11 cellular contexts compared by ENCODE assay signal in genomic region chr10:71771204-71771603, GRCh38. TPM values are rescaled to one million over a fixed set of nuclear protein-coding genes. Genes with fewer than 3 reads are reported as not detected.
DNase-seq lines count a peak whose midpoint lies in the region; ATAC-seq and TF ChIP-seq lines count a peak whose summit lies in the region.
"Had no signal": no experiment of that assay in that cellular context is flagged by ENCODE, and none has a peak within 500 bp of the region (broad histone marks: within the 10 kb centered on the region; RNA-seq: fewer than 3 reads in every experiment).

No MANE protein-coding gene starts in this region.

- DNase-seq in Right ventricle myocardium superior: peak; percentile 67
- no peak for DNase-seq in left cardiac atrium
- DNase-seq in dermis blood vessel endothelial cell: no peak
- no peak for DNase-seq in NCI-H524 (lab: John Stamatoyannopoulos, UW)
- DNase-seq in central memory CD4-positive, alpha-beta T cell: no peak
- DNase-seq: BE2C, NCI-H1694 treated with DMSO at 0.1 percent for 48 hours, SHP77 had no signal

- H3K9ac ChIP-seq in duodenal mucosa (ENCODE audit: low read depth in 1 of 2, low read length in 2 of 2): peak overlapping the region; percentile 98 to 99

- H3K9me3 ChIP-seq in duodenal mucosa (ENCODE audit: control insufficient read depth in 1 of 2, low read length in 2 of 2): no peaks in the 10 kb centered on the region
- no peaks in the 10 kb centered on the region for H3K9me3 ChIP-seq in neutrophil
- H3K9me3 ChIP-seq: BE2C had no signal

- H3K27ac ChIP-seq in duodenal mucosa (ENCODE audit: low read depth, low read length) (peak overlapping the region; percentile 91), neutrophil (peak overlapping the region; percentile 99)

- no peak for TF ChIP-seq CTCF in neutrophil (IDR thresholded peaks at IDR 0.05)

- H3K4me1 ChIP-seq in duodenal mucosa (ENCODE audit: control insufficient read depth in 1 of 2, insufficient read depth in 2 of 2, low read length in 2 of 2) (peaks cover 83 to 91% of the 10 kb centered on the region in 2 donors), neutrophil (ENCODE audit: control insufficient read depth in 1 of 2, insufficient read depth in 1 of 2, low read depth in 1 of 2, low read length in 1 of 2) (peaks cover 74 to 87% of the 10 kb centered on the region in 2 experiments)
- H3K4me1 ChIP-seq: BE2C had no signal

- intact Hi-C loops in Right ventricle myocardium superior (cut with DNase I): loop anchor here (5.0 kb wide), 1 partner anchor 44 kb away; no protein-coding TSS in a partner anchor
- intact Hi-C loops in left cardiac atrium (cut with DNase I): no loop called here

- ATAC-seq in Right ventricle myocardium superior (ENCODE audit: poor library complexity) (peak; percentile 34), left cardiac atrium (no peak), GM18519 (IDR thresholded peaks at IDR 0.05; ENCODE audit: low FRiP score, unreplicated experiment) (no peak)

- H3K27me3 ChIP-seq in duodenal mucosa (ENCODE audit: control insufficient read depth in 1 of 2, insufficient read depth in 2 of 2, low read length in 2 of 2) (no peaks in the 10 kb centered on the region), neutrophil (no peaks in the 10 kb centered on the region)
- H3K27me3 ChIP-seq: BE2C had no signal

- H3K36me3 ChIP-seq in duodenal mucosa (ENCODE audit: control insufficient read depth in 1 of 2, insufficient read depth in 2 of 2, low read length in 2 of 2) (peaks cover 0 to 5% of the 10 kb centered on the region in 2 donors), neutrophil (peaks cover 67% of the 10 kb centered on the region)
- H3K36me3 ChIP-seq: BE2C had no signal

- peak overlapping the region; percentile 89 to 97 for H3K4me3 ChIP-seq in duodenal mucosa (ENCODE audit: low read depth in 1 of 2, low read length in 2 of 2)
- peak overlapping the region; percentile 99 to 100 for H3K4me3 ChIP-seq in neutrophil (ENCODE audit: low read depth in 1 of 2, low read length in 1 of 2)

RNA-seq across cellular contexts. Expression of gene VSIR, which starts 2.1 kb away (rescaled TPM):
- 116 TPM for total RNA-seq in Right ventricle myocardium superior
- 10 to 100 TPM; 40.6 to 65.3 TPM for total RNA-seq in left cardiac atrium
- 25.1 and 42.2 TPM in 2 replicates for total RNA-seq in dermis blood vessel endothelial cell

RNA-seq across cellular contexts. Expression of gene C10orf105, which starts 51.6 kb away (rescaled TPM):
- total RNA-seq in Right ventricle myocardium superior: 0.05 TPM
- under 1 TPM; 0.27 to 0.47 TPM for total RNA-seq in left cardiac atrium
- under 0.01 and 0.05 TPM in 2 replicates for total RNA-seq in dermis blood vessel endothelial cell
